In genomic region chr5:139481580-139482049, GRCh38 we compare ENCODE assay signal across 8 cellular contexts. TPM values are rescaled to one million over a fixed set of nuclear protein-coding genes. Genes with fewer than 3 reads are reported as not detected.
DNase-seq lines count a peak whose midpoint lies in the region; ATAC-seq and TF ChIP-seq lines count a peak whose summit lies in the region.

No MANE protein-coding gene starts in this region.

- H3K27ac Mint-ChIP-seq in brain: peak overlapping the region in 3 of 5 experiments; percentile 75 to 87 (median 83)

- H3K4me1 ChIP-seq in KMS-11 (ENCODE audit: low read depth, poor library complexity, severe bottlenecking) (peaks cover 27% of the 10 kb centered on the region), liver (ENCODE audit: control insufficient read depth in 4 of 4, insufficient read depth in 4 of 4, low read length in 3 of 4) (peaks cover 0 to 5% (median 0%) of the 10 kb centered on the region in 4 donors), upper lobe of left lung (peaks cover 38 to 53% (median 51%) of the 10 kb centered on the region in 4 donors)

- H3K9ac ChIP-seq in KMS-11: peak overlapping the region; percentile 54
- H3K9ac ChIP-seq in liver (ENCODE audit: low read depth in 1 of 2, low read length in 2 of 2): peak overlapping the region; percentile 62 to 70

- peaks cover 0 to 7% (median 0%) of the 10 kb centered on the region in 5 experiments for H3K9me3 Mint-ChIP-seq in brain

- no peaks in the 10 kb centered on the region for H3K36me3 Mint-ChIP-seq in brain

- no peaks in the 10 kb centered on the region for H4K20me1 ChIP-seq in KMS-11 (ENCODE audit: insufficient read depth)

- TF ChIP-seq EP300 in upper lobe of left lung (IDR thresholded peaks at IDR 0.05): no peak

- H3K27ac ChIP-seq in KMS-11: peak overlapping the region; percentile 94
- peak overlapping the region; percentile 74 to 77 for H3K27ac ChIP-seq in liver (ENCODE audit: low read depth in 1 of 2, low read length in 2 of 2)
- peak overlapping the region; percentile 95 to 99 (median 96) for H3K27ac ChIP-seq in upper lobe of left lung

- TF ChIP-seq CTCF in KMS-11 (conservative IDR thresholded peaks at IDR 0.05; ENCODE audit: low read depth, low read length) (no peak), brain (conservative IDR thresholded peaks at IDR 0.05) (no peak), liver (IDR thresholded peaks at IDR 0.05; ENCODE audit: low read depth, low read length, missing input control) (no peak), upper lobe of left lung (IDR thresholded peaks at IDR 0.05) (peak in 5 of 6 experiments; percentile 10 to 40 (median 27))

- H3K9me3 ChIP-seq in liver (ENCODE audit: control insufficient read depth in 4 of 4, low read length in 3 of 4): no peaks in the 10 kb centered on the region
- H3K9me3 ChIP-seq in upper lobe of left lung: no peaks in the 10 kb centered on the region

- H3K36me3 ChIP-seq in KMS-11 (ENCODE audit: insufficient read depth) (no peaks in the 10 kb centered on the region), liver (ENCODE audit: control insufficient read depth in 4 of 4, insufficient read depth in 3 of 4, low read depth in 1 of 4, low read length in 3 of 4) (no peaks in the 10 kb centered on the region), upper lobe of left lung (peaks cover 13 to 40% (median 26%) of the 10 kb centered on the region in 4 donors)

- TF ChIP-seq POLR2A in upper lobe of left lung (IDR thresholded peaks at IDR 0.05): no peak

- peaks cover 4% of the 10 kb centered on the region for H3K27me3 Mint-ChIP-seq in brain

- peak overlapping the region; percentile 91 for H3K4me2 ChIP-seq in KMS-11

- intact Hi-C loops in posterior vena cava (cut with DNase I): no loop called here

- DNase-seq in NCI-H510A treated with DMSO at 0.1 percent for 48 hours (lab: John Stamatoyannopoulos, UW): peak; percentile 29
- DNase-seq in NCI-H510A (lab: John Stamatoyannopoulos, UW): no peak
- peak in 1 of 2 donors; percentile 77 for DNase-seq in upper lobe of left lung
- no peak for DNase-seq in NCI-H1048 (lab: John Stamatoyannopoulos, UW)
- DNase-seq in posterior vena cava (ENCODE audit: low spot score): no peak

- 68% methylated on average over 5 of the region's 5 CpGs for WGBS in liver
- 12% methylated on average over 5 of the region's 5 CpGs; no CpG with 5 or more reads in 1 of the 2 donors for WGBS in upper lobe of left lung, 2 donors

- peaks cover 48% of the 10 kb centered on the region for H3K4me1 Mint-ChIP-seq in brain

- no peak for TF ChIP-seq RAD21 in liver (IDR thresholded peaks at IDR 0.05)

- no peaks in the 10 kb centered on the region for H3K79me2 ChIP-seq in KMS-11 (ENCODE audit: insufficient read depth, low read depth)

- peak overlapping the region; percentile 71 for H2AFZ ChIP-seq in KMS-11 (ENCODE audit: low read depth)

- no peak overlapping the region for H3K4me3 ChIP-seq in KMS-11 (IDR thresholded peaks at IDR 0.05; ENCODE audit: insufficient read depth, low read depth, low read length)
- H3K4me3 ChIP-seq in liver (ENCODE audit: low read depth in 1 of 3, low read length in 3 of 3): peak overlapping the region in 2 of 3 donors; percentile 31 to 44
- H3K4me3 ChIP-seq in upper lobe of left lung: peak overlapping the region; percentile 48 to 64 (median 63)

- peak overlapping the region in 2 of 5 experiments; percentile 56 to 66 for H3K4me3 Mint-ChIP-seq in brain

- ATAC-seq in upper lobe of left lung (ENCODE audit: low FRiP score in 2 of 2): peak; percentile 50 to 71

- H3K27me3 ChIP-seq in KMS-11 (ENCODE audit: insufficient read depth, low read depth) (no peaks in the 10 kb centered on the region), liver (ENCODE audit: control insufficient read depth in 4 of 4, insufficient read depth in 4 of 4, low read length in 3 of 4) (no peaks in the 10 kb centered on the region), upper lobe of left lung (no peaks in the 10 kb centered on the region)

TF ChIP-seq in liver, 16 proteins besides CTCF, POLR2A, EP300 and RAD21:
- no peak for TF ChIP-seq NR2F2 (IDR thresholded peaks at IDR 0.05)
- TF ChIP-seq, protein P1, sequence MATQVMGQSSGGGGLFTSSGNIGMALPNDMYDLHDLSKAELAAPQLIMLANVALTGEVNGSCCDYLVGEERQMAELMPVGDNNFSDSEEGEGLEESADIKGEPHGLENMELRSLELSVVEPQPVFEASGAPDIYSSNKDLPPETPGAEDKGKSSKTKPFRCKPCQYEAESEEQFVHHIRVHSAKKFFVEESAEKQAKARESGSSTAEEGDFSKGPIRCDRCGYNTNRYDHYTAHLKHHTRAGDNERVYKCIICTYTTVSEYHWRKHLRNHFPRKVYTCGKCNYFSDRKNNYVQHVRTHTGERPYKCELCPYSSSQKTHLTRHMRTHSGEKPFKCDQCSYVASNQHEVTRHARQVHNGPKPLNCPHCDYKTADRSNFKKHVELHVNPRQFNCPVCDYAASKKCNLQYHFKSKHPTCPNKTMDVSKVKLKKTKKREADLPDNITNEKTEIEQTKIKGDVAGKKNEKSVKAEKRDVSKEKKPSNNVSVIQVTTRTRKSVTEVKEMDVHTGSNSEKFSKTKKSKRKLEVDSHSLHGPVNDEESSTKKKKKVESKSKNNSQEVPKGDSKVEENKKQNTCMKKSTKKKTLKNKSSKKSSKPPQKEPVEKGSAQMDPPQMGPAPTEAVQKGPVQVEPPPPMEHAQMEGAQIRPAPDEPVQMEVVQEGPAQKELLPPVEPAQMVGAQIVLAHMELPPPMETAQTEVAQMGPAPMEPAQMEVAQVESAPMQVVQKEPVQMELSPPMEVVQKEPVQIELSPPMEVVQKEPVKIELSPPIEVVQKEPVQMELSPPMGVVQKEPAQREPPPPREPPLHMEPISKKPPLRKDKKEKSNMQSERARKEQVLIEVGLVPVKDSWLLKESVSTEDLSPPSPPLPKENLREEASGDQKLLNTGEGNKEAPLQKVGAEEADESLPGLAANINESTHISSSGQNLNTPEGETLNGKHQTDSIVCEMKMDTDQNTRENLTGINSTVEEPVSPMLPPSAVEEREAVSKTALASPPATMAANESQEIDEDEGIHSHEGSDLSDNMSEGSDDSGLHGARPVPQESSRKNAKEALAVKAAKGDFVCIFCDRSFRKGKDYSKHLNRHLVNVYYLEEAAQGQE (IDR thresholded peaks at IDR 0.05): no peak
- TF ChIP-seq, protein P2, sequence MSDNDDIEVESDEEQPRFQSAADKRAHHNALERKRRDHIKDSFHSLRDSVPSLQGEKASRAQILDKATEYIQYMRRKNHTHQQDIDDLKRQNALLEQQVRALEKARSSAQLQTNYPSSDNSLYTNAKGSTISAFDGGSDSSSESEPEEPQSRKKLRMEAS (IDR thresholded peaks at IDR 0.05): no peak
- TF ChIP-seq EGR1 (IDR thresholded peaks at IDR 0.05; ENCODE audit: low read depth in 2 of 2): no peak
- TF ChIP-seq RXRA (IDR thresholded peaks at IDR 0.05): no peak
- TF ChIP-seq HNF4G (IDR thresholded peaks at IDR 0.05): no peak
- no peak for TF ChIP-seq FOXA2 (IDR thresholded peaks at IDR 0.05)
- TF ChIP-seq JUND (IDR thresholded peaks at IDR 0.05): no peak
- no peak for TF ChIP-seq ATF3 (IDR thresholded peaks at IDR 0.05)
- TF ChIP-seq SP1 (IDR thresholded peaks at IDR 0.05): no peak
- no peak for TF ChIP-seq FOXA1 (IDR thresholded peaks at IDR 0.05)
- no peak for TF ChIP-seq HNF4A (conservative IDR thresholded peaks at IDR 0.05)
- no peak for TF ChIP-seq TAF1 (conservative IDR thresholded peaks at IDR 0.05)

RNA-seq across cellular contexts. Expression of gene STING1, which starts 0.9 kb away (rescaled TPM):
- polyA plus RNA-seq in brain (ENCODE audit: insufficient read depth, low read depth, low replicate concordance) (12.9 TPM), liver (10 to 100 TPM in 1 of 2 donors, 1 to 10 TPM in 1; 6.3 to 10.4 TPM)
- total RNA-seq in liver (10 to 100 TPM; 10.1 to 13.6 TPM), upper lobe of left lung (100 to 1,000 TPM in 5 of 6 donors, 10 to 100 TPM in 1; 70.3 to 141 (median 107) TPM), posterior vena cava (100 to 1,000 TPM in 1 of 2 donors, 10 to 100 TPM in 1; 91.5 to 101 TPM)

RNA-seq across cellular contexts. Expression of gene SMIM33, which starts 10.8 kb away (rescaled TPM):
- polyA plus RNA-seq in brain (ENCODE audit: insufficient read depth, low read depth, low replicate concordance) (not detected), liver (not detected)
- total RNA-seq in liver (under 1 TPM in 1 of 2 donors, not detected in 1; 0.05 TPM), upper lobe of left lung (not detected), posterior vena cava (not detected)

RNA-seq across cellular contexts. Expression of gene ECSCR, which starts 19.1 kb away (rescaled TPM):
- polyA plus RNA-seq in brain (ENCODE audit: insufficient read depth, low read depth, low replicate concordance) (10.6 TPM), liver (1 to 10 TPM; 3.2 to 4.9 TPM)
- total RNA-seq in liver (1 to 10 TPM; 3.4 to 3.6 TPM), upper lobe of left lung (10 to 100 TPM in 5 of 6 donors, 1 to 10 TPM in 1; 8.4 to 62.5 (median 24.1) TPM), posterior vena cava (10 to 100 TPM; 39.7 to 46.6 TPM)

RNA-seq across cellular contexts. Expression of gene DNAJC18, which starts 42.3 kb away (rescaled TPM):
- 31.0 TPM for polyA plus RNA-seq in brain (ENCODE audit: insufficient read depth, low read depth, low replicate concordance)
- total RNA-seq in liver: 1 to 10 TPM in 1 of 2 donors, under 1 TPM in 1; 0.92 to 1.8 TPM
- polyA plus RNA-seq in liver: under 1 TPM; 0.66 to 0.74 TPM
- 10 to 100 TPM in 1 of 6 donors, 1 to 10 TPM in 5; 1.0 to 11.6 (median 6.3) TPM for total RNA-seq in upper lobe of left lung
- 10 to 100 TPM; 13.3 to 18.8 TPM for total RNA-seq in posterior vena cava

Comparison
In these comparisons a context has a peak if more than half of its experiments do, and no peak if none do; other contexts are left out.
1. CTCF ChIP-seq: peak in upper lobe of left lung (5 of 6); none in KMS-11 (single experiment), brain (0 of 2) and liver (single experiment).
2. RNA of gene STING1, which starts 0.9 kb away (total RNA-seq): 70.3 to 141 TPM in upper lobe of left lung and 91.5 to 101 TPM in posterior vena cava; 10.1 to 13.6 TPM in liver; every median in the first group is over 4 times any median in the second.
3. Peak in every context shown above with its lines, with median percentiles within 50 percentile points of each other: H3K27ac ChIP-seq.